8 cellular contexts compared by ENCODE assay signal in the genomic region with DNA sequence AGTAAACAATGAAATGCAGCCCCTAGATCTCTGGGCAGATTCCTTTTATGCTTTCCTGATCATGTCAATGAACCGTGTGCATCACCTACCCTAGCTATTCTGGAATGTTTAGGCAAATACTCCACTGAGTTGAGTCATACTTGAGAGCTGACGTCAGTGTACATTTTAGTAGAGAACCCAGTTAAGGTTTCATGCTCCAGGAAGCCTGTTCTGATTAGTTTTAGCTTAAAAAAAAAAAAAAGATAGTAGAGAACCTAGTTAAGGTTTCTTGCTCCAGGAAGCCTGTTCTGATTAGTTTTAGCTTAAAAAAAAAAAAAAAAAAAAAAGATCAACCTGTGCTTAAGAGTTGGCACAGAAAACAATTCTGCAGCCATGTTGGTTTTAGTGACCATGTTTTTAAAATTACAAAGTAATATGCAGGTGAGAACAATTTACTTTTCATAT. TPM values are rescaled to one million over a fixed set of nuclear protein-coding genes. Genes with fewer than 3 reads are reported as not detected.
DNase-seq lines count a peak whose midpoint lies in the region; ATAC-seq and TF ChIP-seq lines count a peak whose summit lies in the region.

No MANE protein-coding gene starts in this region.

- H2AFZ ChIP-seq in OCI-LY3 (ENCODE audit: low read depth, low read length), result no peak overlapping the region
- H2AFZ ChIP-seq in parathyroid adenoma, result peak overlapping the region; percentile 16

- H3K9me3 ChIP-seq in OCI-LY3 (ENCODE audit: insufficient read depth, low read length) (no peaks in the 10 kb centered on the region), parathyroid adenoma (ENCODE audit: control insufficient read depth, low read length) (no peaks in the 10 kb centered on the region)

- ATAC-seq in Right ventricle myocardium inferior, result no peak
- ATAC-seq in GM21619 (IDR thresholded peaks at IDR 0.05; ENCODE audit: unreplicated experiment), result no peak

- H3K27ac ChIP-seq in OCI-LY3 (ENCODE audit: low read length) (no peak overlapping the region), parathyroid adenoma (no peak overlapping the region)

- H3K79me2 ChIP-seq in OCI-LY3 (ENCODE audit: low read length), result peaks cover 9% of the 10 kb centered on the region
- H3K79me2 ChIP-seq in parathyroid adenoma, result peaks cover 3% of the 10 kb centered on the region

- H3K4me2 ChIP-seq in OCI-LY3 (ENCODE audit: low read length), result peak overlapping the region; percentile 27
- H3K4me2 ChIP-seq in parathyroid adenoma (ENCODE audit: low read length), result peak overlapping the region; percentile 56

- DNase-seq in EH (ENCODE audit: low read depth), result peak; percentile 90
- DNase-seq in fibroblast of gingiva (ENCODE audit: low read depth), result peak; percentile 72
- no peak for DNase-seq in Right ventricle myocardium inferior (ENCODE audit: missing footprints)
- no peak for DNase-seq in NCI-H2081 treated with DMSO at 0.1 percent for 48 hours (lab: John Stamatoyannopoulos, UW)
- no peak for DNase-seq in NCI-H524 treated with DMSO at 0.1 percent for 48 hours (lab: John Stamatoyannopoulos, UW)

- H3K9ac ChIP-seq in OCI-LY3 (ENCODE audit: low read length) (no peak overlapping the region), parathyroid adenoma (no peak overlapping the region)

- H4K20me1 ChIP-seq in OCI-LY3 (ENCODE audit: insufficient read depth, low read length), result peaks cover 4% of the 10 kb centered on the region; the same call in 1 of the 2 replicates

- H3K36me3 ChIP-seq in OCI-LY3 (replicated peaks; ENCODE audit: low read depth, low read length) (no peaks in the 10 kb centered on the region), parathyroid adenoma (ENCODE audit: control insufficient read depth, insufficient read depth, low read length) (no peaks in the 10 kb centered on the region)

- peaks cover 14% of the 10 kb centered on the region for H3K4me1 ChIP-seq in OCI-LY3 (ENCODE audit: low read length)
- no peaks in the 10 kb centered on the region for H3K4me1 ChIP-seq in parathyroid adenoma

- intact Hi-C loops in Right ventricle myocardium inferior (cut with DNase I), result no loop called here

- no peaks in the 10 kb centered on the region for H3K27me3 ChIP-seq in OCI-LY3 (ENCODE audit: low read depth, low read length)
- H3K27me3 ChIP-seq in parathyroid adenoma (ENCODE audit: control insufficient read depth, insufficient read depth, low read length), result no peaks in the 10 kb centered on the region

- no peak for TF ChIP-seq CTCF in OCI-LY3 (IDR thresholded peaks at IDR 0.05; ENCODE audit: low read depth, low read length)
- no peak for TF ChIP-seq CTCF in parathyroid adenoma (IDR thresholded peaks at IDR 0.05)

- H3K4me3 ChIP-seq in OCI-LY3 (ENCODE audit: low read length) (no peak overlapping the region), parathyroid adenoma (ENCODE audit: low read depth, low read length) (peak overlapping the region; percentile 37)

RNA-seq across cellular contexts. Expression of a gene that starts 3.7 kb away (rescaled TPM):
- total RNA-seq in Right ventricle myocardium inferior, result 15.1 TPM

Comparison
In these comparisons a context has a peak if more than half of its experiments do, and no peak if none do; other contexts are left out.
1. DNase-seq: peak in EH (single experiment) and fibroblast of gingiva (single experiment); none in Right ventricle myocardium inferior (single experiment), NCI-H2081 treated with DMSO at 0.1 percent for 48 hours (single experiment) and NCI-H524 treated with DMSO at 0.1 percent for 48 hours (single experiment).